Comparison of ENCODE assay signal across 9 cellular contexts in genomic region chr3:195182470-195182795, GRCh38.
DNase-seq lines count a peak whose midpoint lies in the region; ATAC-seq and FAIRE-seq lines count a peak whose summit lies in the region.
"Had no signal": no experiment of that assay in that cellular context is flagged by ENCODE, and none has a peak within 500 bp of the region (broad histone marks: within the 10 kb centered on the region; RNA-seq: fewer than 3 reads in every experiment).

No MANE protein-coding gene starts in this region.

- ATAC-seq in HG02759 (IDR thresholded peaks at IDR 0.05; ENCODE audit: unreplicated experiment) (no peak), HG03175 (IDR thresholded peaks at IDR 0.05; ENCODE audit: unreplicated experiment) (no peak)

- FAIRE-seq in endometrium (lab: Jason Lieb, UNC), result peak; percentile 50

- DNase-seq in DMS153 treated with DMSO at 0.1 percent for 48 hours (lab: John Stamatoyannopoulos, UW; ENCODE audit: unreplicated experiment) (peak; percentile 76), NCI-H2029 (lab: John Stamatoyannopoulos, UW) (peak; percentile 58), non-pigmented ciliary epithelial cell (ENCODE audit: low read depth) (peak; percentile 52), COLO829 (ENCODE audit: low spot score) (no peak), cerebellar nuclear complex (lab: John Stamatoyannopoulos, UW) (no peak)
- DNase-seq: NCI-H2107 had no signal

Comparison
In these comparisons a context has a peak if more than half of its experiments do, and no peak if none do; other contexts are left out.
1. DNase-seq: peak in DMS153 treated with DMSO at 0.1 percent for 48 hours (single experiment), NCI-H2029 (single experiment) and non-pigmented ciliary epithelial cell (single experiment); none in COLO829 (single experiment) and cerebellar nuclear complex (0 of 2).